In the genomic region with DNA sequence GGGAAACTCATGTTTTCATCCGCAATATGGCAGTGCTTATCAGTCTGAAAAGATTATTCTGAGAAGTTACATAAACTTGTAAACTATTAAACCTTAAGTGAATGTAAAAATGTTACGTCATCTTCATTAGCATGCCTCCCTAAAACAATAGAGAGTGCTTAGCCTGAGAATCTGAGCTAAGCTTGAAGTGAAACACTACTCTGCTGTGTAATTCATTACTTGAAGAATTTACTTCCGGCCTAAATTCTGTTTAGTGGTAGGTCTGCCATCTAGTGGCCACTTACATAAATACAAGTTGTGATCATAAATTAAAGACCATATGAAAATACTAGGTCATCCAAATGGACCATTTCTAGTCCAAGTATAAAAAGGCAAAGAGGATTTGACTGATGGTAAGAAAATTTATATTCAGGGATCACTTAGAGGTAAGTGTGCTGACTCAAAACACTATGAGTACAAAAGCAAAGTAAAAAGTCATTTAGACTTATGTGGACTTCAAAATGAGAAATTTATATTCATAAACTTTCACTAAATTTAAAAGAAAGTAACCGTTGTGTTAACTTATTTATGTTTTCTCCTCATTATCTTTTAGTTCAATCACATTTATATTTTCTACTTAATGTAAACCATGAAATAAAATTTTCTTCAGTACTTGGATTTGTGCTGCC, we compare ENCODE assay signal across 8 cellular contexts.
DNase-seq lines count a peak whose midpoint lies in the region; ATAC-seq, FAIRE-seq and TF ChIP-seq lines count a peak whose summit lies in the region.

No MANE protein-coding gene starts in this region.

- 31% methylated on average over 4 of the region's 4 CpGs for WGBS in A549 (ENCODE audit: missing lambda C conversion rate)
- WGBS in H9 (ENCODE audit: extremely low coverage, insufficient read length, low lambda C conversion rate): no CpG with 5 or more reads among the region's 4 CpGs

- H3K23ac ChIP-seq in H9 (ENCODE audit: insufficient read length, low read depth, low read length): no peak overlapping the region

- H2AK5ac ChIP-seq in H9 (ENCODE audit: insufficient read length, low read length): no peak overlapping the region

- no peak overlapping the region for H3K56ac ChIP-seq in H9 (ENCODE audit: insufficient read length, low read depth, low read length)

- H3K27me3 Mint-ChIP-seq in H9 (ENCODE audit: low read depth): no peaks in the 10 kb centered on the region

- H3K14ac ChIP-seq in H9 (ENCODE audit: insufficient read depth, low read length): no peak overlapping the region

- FAIRE-seq in A549 (lab: Jason Lieb, UNC): peak; percentile 7

- TF ChIP-seq RAD21 in A549 (conservative IDR thresholded peaks at IDR 0.05 in 1 of 2, IDR thresholded peaks at IDR 0.05 in 1 of 2): peak; percentile 61 to 66

- TF ChIP-seq CTCF in A549 (IDR thresholded peaks at IDR 0.05): peak; percentile 67
- peak; percentile 78 for TF ChIP-seq CTCF in H9 (conservative IDR thresholded peaks at IDR 0.05)
- TF ChIP-seq CTCF in epithelial cell of proximal tubule (conservative IDR thresholded peaks at IDR 0.05; ENCODE audit: low read depth, low read length): peak; percentile 68

- POLR2A ChIA-PET in A549 (lab: Yijun Ruan, JAX): no interaction called here

- H3K27ac Mint-ChIP-seq in H9: peak overlapping the region in 1 of 3 experiments; percentile 11; a peak in 1 of 7 replicates

- H3K9me3 Mint-ChIP-seq in H9: no peaks in the 10 kb centered on the region

- H3T11ph ChIP-seq in H9 (ENCODE audit: low read length): no peak overlapping the region

- no peak overlapping the region for H3K18ac ChIP-seq in H9 (ENCODE audit: insufficient read length, low read depth, low read length)

- TF ChIP-seq EP300 in A549 (IDR thresholded peaks at IDR 0.05): no peak

- H3K4me3 Mint-ChIP-seq in H9: no peak overlapping the region

- no peak overlapping the region for H2AFZ ChIP-seq in H9 (ENCODE audit: low read length)

- peak; percentile 39 to 61; a peak in 4 of 6 replicates for ATAC-seq in A549

- H4K5ac ChIP-seq in H9 (ENCODE audit: insufficient read length, low read depth, low read length): no peak overlapping the region

- H4K91ac ChIP-seq in H9 (ENCODE audit: insufficient read length, low read depth, low read length): no peak overlapping the region

- H3K4me3 ChIP-seq in A549: no peak overlapping the region
- no peak overlapping the region for H3K4me3 ChIP-seq in epithelial cell of proximal tubule (ENCODE audit: low read depth, low read length)

- no peak overlapping the region for H2BK120ac ChIP-seq in H9 (ENCODE audit: low read depth, low read length, poor library complexity, severe bottlenecking)

- H3K79me1 ChIP-seq in H9 (ENCODE audit: insufficient read depth, low read depth, low read length, poor library complexity, severe bottlenecking): no peaks in the 10 kb centered on the region

- no peaks in the 10 kb centered on the region for H3K4me1 ChIP-seq in A549
- no peaks in the 10 kb centered on the region for H3K4me1 ChIP-seq in H9 (ENCODE audit: insufficient read depth, low read length)

- no peak overlapping the region for H3K4ac ChIP-seq in H9 (ENCODE audit: low read depth, low read length)

- H2BK12ac ChIP-seq in H9 (ENCODE audit: insufficient read length, low read depth, low read length): no peak overlapping the region

- H3K9ac ChIP-seq in H9 (ENCODE audit: extremely low read depth, insufficient read length, low read length): no peak overlapping the region

- DNase-seq in A549 (ENCODE audit: low read depth in 1 of 2, low spot score in 1 of 2): peak; percentile 16 to 62
- DNase-seq in GM04503 (ENCODE audit: low read depth): peak; percentile 7
- DNase-seq in H9: no peak
- peak; percentile 58 for DNase-seq in KBM-7
- DNase-seq in SK-MEL-5 (ENCODE audit: low read depth, low spot score): peak; percentile 72
- DNase-seq in epithelial cell of proximal tubule (ENCODE audit: low read depth): peak; percentile 37
- peak; percentile 72 for DNase-seq in myocyte (ENCODE audit: low read depth)
- DNase-seq in NCI-H187 (lab: John Stamatoyannopoulos, UW): no peak

- H2BK20ac ChIP-seq in H9 (ENCODE audit: low read depth, low read length, poor library complexity, severe bottlenecking): no peak overlapping the region

- TF ChIP-seq POLR2A in A549 (IDR thresholded peaks at IDR 0.05; ENCODE audit: low read length): no peak

- H3K27ac ChIP-seq in A549 (no peak overlapping the region), H9 (ENCODE audit: insufficient read length, low read depth, low read length) (no peak overlapping the region)

- H3K23me2 ChIP-seq in H9 (ENCODE audit: insufficient read length, low read depth, low read length, poor library complexity, severe bottlenecking): no peaks in the 10 kb centered on the region

- H4K8ac ChIP-seq in H9 (replicated peaks; ENCODE audit: insufficient read length, low read depth, low read length): no peak overlapping the region

- no peak overlapping the region for H2BK15ac ChIP-seq in H9 (ENCODE audit: low read depth, low read length)

- H3K9me3 ChIP-seq in A549: 0 out of 3 replicates have a peak, but pooled peaks cover 3% of the 10 kb centered on the region
- H3K9me3 ChIP-seq in H9 (ENCODE audit: control insufficient read depth, low read depth, low read length): no peaks in the 10 kb centered on the region

- no peaks in the 10 kb centered on the region for H3K27me3 ChIP-seq in H9 (ENCODE audit: insufficient read depth, low read length)

- no peak overlapping the region for H2BK5ac ChIP-seq in H9 (ENCODE audit: insufficient read length, low read length)

- no peaks in the 10 kb centered on the region for H3K36me3 Mint-ChIP-seq in H9 (ENCODE audit: insufficient read depth in 1 of 3, low read depth in 3 of 3)

- H3K4me2 ChIP-seq in A549 (no peak overlapping the region), H9 (ENCODE audit: insufficient read depth, insufficient read length, low read length) (no peak overlapping the region)

- H4K20me1 ChIP-seq in H9 (ENCODE audit: control insufficient read depth, insufficient read depth, insufficient read length): no peaks in the 10 kb centered on the region

- H3K79me2 ChIP-seq in H9 (ENCODE audit: insufficient read depth, low read length): no peaks in the 10 kb centered on the region

- H3K4me1 Mint-ChIP-seq in H9: peaks cover 0 to 7% of the 10 kb centered on the region in 2 experiments; a peak in 2 of 4 replicates

- CTCF ChIA-PET in A549 (lab: Yijun Ruan, JAX): interaction anchor here (0.6 kb wide), 1 partner anchor 1904 kb away, joined by 3 read pairs; no protein-coding TSS in a partner anchor

- in situ Hi-C loops in KBM-7 (cut with MboI; ENCODE audit: low pct_unique_long_range_greater_than_20kb, low sequenced_read_pairs) (no loop called here), SK-MEL-5 (cut with HindIII; ENCODE audit: low pct_unique_long_range_greater_than_20kb, low sequenced_read_pairs) (no loop called here)

TF ChIP-seq in A549, 52 proteins besides CTCF, POLR2A, EP300 and RAD21:
- TF ChIP-seq HOXA7 (CRISPR knock-in tag; IDR thresholded peaks at IDR 0.05): no peak
- no peak for TF ChIP-seq RFX5 (IDR thresholded peaks at IDR 0.05)
- no peak for TF ChIP-seq FOSB (CRISPR knock-in tag; IDR thresholded peaks at IDR 0.05)
- no peak for TF ChIP-seq NPAS2 (CRISPR knock-in tag; IDR thresholded peaks at IDR 0.05; ENCODE audit: borderline replicate concordance)
- no peak for TF ChIP-seq PHF8 (IDR thresholded peaks at IDR 0.05; ENCODE audit: borderline replicate concordance, low read depth)
- TF ChIP-seq POLR2AphosphoS2 (conservative IDR thresholded peaks at IDR 0.05; ENCODE audit: low read length): no peak
- TF ChIP-seq SMC3 (IDR thresholded peaks at IDR 0.05): peak; percentile 68

Comparison
In these comparisons a context has a peak if more than half of its experiments do, and no peak if none do; other contexts are left out.
1. DNase-seq: peak in A549 (2 of 2), GM04503 (single experiment), KBM-7 (single experiment), SK-MEL-5 (single experiment), epithelial cell of proximal tubule (single experiment) and myocyte (single experiment); none in H9 (single experiment) and NCI-H187 (0 of 2).
2. Peak in every context shown above with its lines, with median percentiles within 50 percentile points of each other: CTCF ChIP-seq.